ENCODE assay signal across 35 cellular contexts in the genomic region with DNA sequence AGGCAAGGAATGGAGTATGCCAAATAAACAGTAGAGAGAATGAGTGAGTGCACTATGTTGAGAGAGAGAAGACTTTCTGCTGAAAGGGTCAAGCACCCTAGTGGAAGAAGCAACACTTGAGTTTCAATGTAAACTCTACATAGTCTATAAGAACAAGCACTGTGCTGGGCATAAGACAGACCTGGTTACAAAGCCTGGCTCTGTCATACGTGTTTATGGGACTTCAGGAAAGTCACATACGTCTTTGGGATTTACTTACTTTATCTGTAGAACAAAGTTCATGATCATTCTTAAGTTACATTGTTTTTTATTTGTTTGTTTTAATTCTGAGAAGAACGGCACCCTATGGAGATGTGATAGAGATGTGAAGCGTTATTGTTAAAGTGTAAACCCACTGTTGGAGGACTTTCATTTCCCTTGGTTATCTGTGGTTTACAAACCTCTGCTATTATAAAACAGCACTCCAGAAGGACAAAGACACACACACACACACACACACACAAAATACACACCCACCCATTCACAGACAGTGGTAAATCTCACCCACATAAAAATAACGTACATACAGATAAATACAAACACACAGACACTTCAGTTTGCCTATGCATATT.
DNase-seq lines count a peak whose midpoint lies in the region; ATAC-seq, FAIRE-seq and TF ChIP-seq lines count a peak whose summit lies in the region.
"Had no signal": no experiment of that assay in that cellular context is flagged by ENCODE, and none has a peak within 500 bp of the region (broad histone marks: within the 10 kb centered on the region; RNA-seq: fewer than 3 reads in every experiment).

No MANE protein-coding gene starts in this region.

- no TSS peak for BruUV-seq in PC-9 (replicated peaks; lab: Mats Ljungman, UMichigan)

- H4K20me1 ChIP-seq in PC-9 (ENCODE audit: insufficient read depth) = no peaks in the 10 kb centered on the region
- H4K20me1 ChIP-seq: BLaER1; BLaER1 treated with 17β-estradiol and CSF1 and Interleukin-3, amounts not matched to agents 10 nM and 100 nM had no signal

- H3K4me1 ChIP-seq in left lung (no peaks in the 10 kb centered on the region), mucosa of descending colon (ENCODE audit: low read depth) (no peaks in the 10 kb centered on the region), right cardiac atrium (ENCODE audit: control insufficient read depth, insufficient read depth, low read length) (peaks cover 2% of the 10 kb centered on the region), PC-9 (replicated peaks; ENCODE audit: insufficient read depth) (no peaks in the 10 kb centered on the region)
- H3K4me1 ChIP-seq: A549; BE2C; BLaER1; BLaER1 treated with 17β-estradiol and CSF1 and Interleukin-3, amounts not matched to agents 10 nM and 100 nM; Caco-2 had no signal

- no peak overlapping the region for H3K4me2 ChIP-seq in PC-9
- H3K4me2 ChIP-seq: A549; BLaER1; BLaER1 treated with 17β-estradiol and CSF1 and Interleukin-3, amounts not matched to agents 10 nM and 100 nM had no signal

- POLR2A ChIA-PET in PC-9 (lab: Charles Lee; ENCODE audit: unreplicated experiment) = no interaction called here

- CTCF ChIA-PET in PC-9 (lab: Charles Lee) = no interaction called here

- peaks cover 0 to 2% of the 10 kb centered on the region in 2 donors for H3K9me3 ChIP-seq in left lung
- H3K9me3 ChIP-seq in mucosa of descending colon = peaks cover 3% of the 10 kb centered on the region
- H3K9me3 ChIP-seq in right cardiac atrium (ENCODE audit: control insufficient read depth, low read length) = no peaks in the 10 kb centered on the region
- H3K9me3 ChIP-seq in PC-9 (ENCODE audit: insufficient read depth, low read depth) = no peaks in the 10 kb centered on the region
- H3K9me3 ChIP-seq: A549, BLaER1, Caco-2 had no signal

- H3F3A ChIP-seq in PC-9 (ENCODE audit: insufficient read depth, low read depth) = no peaks in the 10 kb centered on the region

- no peak overlapping the region for H2AFZ ChIP-seq in PC-9

- H3K4me3 ChIP-seq in left lung = no peak overlapping the region
- H3K4me3 ChIP-seq in mucosa of descending colon = no peak overlapping the region
- no peak overlapping the region for H3K4me3 ChIP-seq in right cardiac atrium (ENCODE audit: low read length)
- no peak overlapping the region for H3K4me3 ChIP-seq in PC-9
- H3K4me3 ChIP-seq: A549; BLaER1; BLaER1 treated with 17β-estradiol and CSF1 and Interleukin-3, amounts not matched to agents 10 nM and 100 nM had no signal

- 87% methylated on average over 5 of the region's 5 CpGs for WGBS in right cardiac atrium

- TF ChIP-seq CTCF in left lung (IDR thresholded peaks at IDR 0.05) (no peak), mucosa of descending colon (IDR thresholded peaks at IDR 0.05) (no peak), PC-9 (conservative IDR thresholded peaks at IDR 0.05) (no peak)

- ATAC-seq in left colon (peak; percentile 94), left lung (peak; percentile 45), mucosa of descending colon (peak; percentile 79), right cardiac atrium (no peak)
- ATAC-seq: A549; CD8-positive, alpha-beta T cell had no signal

- FAIRE-seq in H54 (lab: Jason Lieb, UNC) = peak; percentile 94
- FAIRE-seq: A204.1, D721Med had no signal

- H3K27me3 ChIP-seq in left lung (no peaks in the 10 kb centered on the region), right cardiac atrium (ENCODE audit: control insufficient read depth, insufficient read depth) (no peaks in the 10 kb centered on the region), PC-9 (ENCODE audit: insufficient read depth, low read depth) (no peaks in the 10 kb centered on the region)
- H3K27me3 ChIP-seq: BE2C; BLaER1; BLaER1 treated with 17β-estradiol and CSF1 and Interleukin-3, amounts not matched to agents 10 nM and 100 nM had no signal

- intact Hi-C loops in left colon (cut with DNase I, micrococcal nuclease) = no loop called here
- intact Hi-C loops in left lung (cut with DNase I) = no loop called here
- intact Hi-C loops in mucosa of descending colon (cut with DNase I, micrococcal nuclease) = no loop called here
- intact Hi-C loops in right cardiac atrium (cut with DNase I) = no loop called here
- intact Hi-C loops in PC-9 (cut with micrococcal nuclease; ENCODE audit: unreplicated experiment) = no loop called here

- TF ChIP-seq POLR2A in H54 (IDR thresholded peaks at IDR 0.05; ENCODE audit: low read depth, low read length) = no peak

- H3K27ac ChIP-seq in left lung = no peak overlapping the region
- H3K27ac ChIP-seq in right cardiac atrium (ENCODE audit: low read length) = no peak overlapping the region
- no peak overlapping the region for H3K27ac ChIP-seq in PC-9
- H3K27ac ChIP-seq: 22Rv1; A549; BLaER1; BLaER1 treated with 17β-estradiol and CSF1 and Interleukin-3, amounts not matched to agents 10 nM and 100 nM; C4-2B had no signal

- H3K79me2 ChIP-seq in PC-9 (ENCODE audit: low read depth) = no peaks in the 10 kb centered on the region

- H3K36me3 ChIP-seq in left lung (no peaks in the 10 kb centered on the region), mucosa of descending colon (ENCODE audit: low read depth) (no peaks in the 10 kb centered on the region), PC-9 (ENCODE audit: low read depth) (no peaks in the 10 kb centered on the region)
- H3K36me3 ChIP-seq: BLaER1 had no signal

- H3K9me2 ChIP-seq in PC-9 (ENCODE audit: insufficient read depth) = no peaks in the 10 kb centered on the region

- DNase-seq in H54 (ENCODE audit: insufficient read length, low spot score) (no peak), left colon (no peak), left lung (no peak), mucosa of descending colon (peak in 1 of 3 donors; percentile 18), A172 (ENCODE audit: low spot score) (no peak), right cardiac atrium (no peak), NCI-H2029 (lab: John Stamatoyannopoulos, UW) (no peak), PC-9 (no peak)
- DNase-seq: 8988T; ACHN; AML-193; BE2C; C1 segment of cervical spinal cord; Caco-2; Calu3; CD4-positive, alpha-beta memory T cell; CD4-positive, alpha-beta T cell; CD4-positive, CD25-positive, alpha-beta regulatory T cell; CD8-positive, alpha-beta memory T cell; CD8-positive, alpha-beta T cell; COR-L47; DMS 273 treated with DMSO at 0.1 percent for 48 hours; DMS153; DMS53; DMS79; DMS79 treated with DMSO at 0.1 percent for 48 hours; DND-41; EL had no signal

Comparison
In these comparisons a context has a peak if more than half of its experiments do, and no peak if none do; other contexts are left out.
1. ATAC-seq: peak in left colon (single experiment), left lung (single experiment) and mucosa of descending colon (single experiment); none in right cardiac atrium (0 of 2).